Comparison of ENCODE assay signal across 10 cellular contexts in the genomic region with DNA sequence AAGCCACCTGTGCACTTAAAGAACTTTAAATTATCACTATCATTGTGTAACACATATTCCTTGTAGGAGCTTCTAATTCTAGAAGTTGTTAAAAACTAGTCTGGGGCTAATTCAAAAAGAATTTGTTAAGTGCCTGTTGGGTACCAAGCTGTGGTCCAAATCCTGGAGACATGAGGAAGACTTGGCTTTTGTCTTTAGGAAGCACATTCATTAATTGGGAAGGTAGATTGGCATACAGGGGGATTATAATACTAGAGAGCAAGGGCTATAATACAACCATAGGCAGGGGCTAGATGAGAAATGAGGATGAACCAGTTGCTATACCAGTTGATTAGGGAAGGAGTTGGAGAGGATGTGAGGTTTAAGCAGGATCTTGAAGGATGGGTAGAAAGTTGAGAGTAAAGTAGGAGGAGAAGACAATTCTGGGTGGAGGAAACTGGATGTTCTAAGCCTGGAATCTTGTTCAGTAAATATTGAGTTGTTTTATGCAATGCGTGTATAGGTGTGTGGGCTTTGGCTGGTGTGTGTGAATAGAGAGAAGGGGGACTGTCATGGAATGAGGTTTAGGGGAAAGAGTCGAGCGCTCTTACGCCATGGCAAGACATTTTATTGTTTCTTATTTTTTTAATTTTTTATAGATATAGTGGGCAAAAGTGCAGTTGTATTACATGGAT.
"Had no signal": no experiment of that assay in that cellular context is flagged by ENCODE, and none has a peak within 500 bp of the region (broad histone marks: within the 10 kb centered on the region; RNA-seq: fewer than 3 reads in every experiment).

No MANE protein-coding gene starts in this region.

- H3K4me3 Mint-ChIP-seq: GM23338, H9, HFFc6 had no signal

- FAIRE-seq: H54 had no signal

- H3K9me3 Mint-ChIP-seq: GM23338, H9 had no signal

- H3K27ac Mint-ChIP-seq: GM23338, H9, HFFc6 had no signal

- H3K9me3 ChIP-seq: HAP-1 had no signal

- H2AFZ ChIP-seq: GM23248, GM23338 had no signal

- H3K27ac ChIP-seq: GM23248 had no signal

- ATAC-seq: GM23338, HCT116 had no signal

- H3K4me1 Mint-ChIP-seq: GM23338, H9 had no signal

- H3K36me3 ChIP-seq: HAP-1 had no signal

- H3K4me3 ChIP-seq: GM23248, GM23338, HAP-1 had no signal

- H3K4me2 ChIP-seq: GM23338 had no signal

- H3K9ac ChIP-seq: GM23248 had no signal

- DNase-seq: GM23248, GOT3, H7, H9, HCEC 1CT, HFFc6 had no signal

- H3K4me1 ChIP-seq: HAP-1 had no signal
